12 cellular contexts compared by ENCODE assay signal in genomic region chr17:64103751-64104364, GRCh38. TPM values are rescaled to one million over a fixed set of nuclear protein-coding genes. Genes with fewer than 3 reads are reported as not detected.
A peak's percentile ranks its signal among the peaks of the same experiment; 100 is the strongest.
DNase-seq lines count a peak whose midpoint lies in the region; ATAC-seq, FAIRE-seq and TF ChIP-seq lines count a peak whose summit lies in the region.
"Had no signal": no experiment of that assay in that cellular context is flagged by ENCODE, and none has a peak within 500 bp of the region (broad histone marks: within the 10 kb centered on the region; RNA-seq: fewer than 3 reads in every experiment).

No MANE protein-coding gene starts in this region.

- H3K27me3 Mint-ChIP-seq in H9 (ENCODE audit: low read depth): no peaks in the 10 kb centered on the region

- FAIRE-seq in A549 (lab: Jason Lieb, UNC) (no peak), GM12892 (lab: Jason Lieb, UNC) (peak; percentile 58)

- H3K4me3 Mint-ChIP-seq in H9: no peak overlapping the region
- H3K4me3 Mint-ChIP-seq: neural crest cell had no signal

- H3K4me1 Mint-ChIP-seq in H9: no peaks in the 10 kb centered on the region; a peak in 1 of 4 replicates

- H2BK5ac ChIP-seq in H9 (ENCODE audit: insufficient read length, low read length): no peak overlapping the region

- H3K14ac ChIP-seq in H9 (ENCODE audit: insufficient read depth, low read length): no peak overlapping the region

- intact Hi-C loops in mammary epithelial cell (cut with micrococcal nuclease): no loop called here

- no peak overlapping the region for H2AFZ ChIP-seq in mammary epithelial cell (ENCODE audit: low read depth, low read length)
- H2AFZ ChIP-seq in H9 (ENCODE audit: low read length): no peak overlapping the region
- H2AFZ ChIP-seq: hepatocyte had no signal

- H3K18ac ChIP-seq in H9 (ENCODE audit: insufficient read length, low read depth, low read length): no peak overlapping the region

- DNase-seq in A549 (ENCODE audit: low read depth in 1 of 2, low spot score in 1 of 2): no peak
- no peak for DNase-seq in GM12892 (ENCODE audit: insufficient read length)
- peak; percentile 42 for DNase-seq in NOMO-1 treated with DMSO at 0.1 percent for 48 hours (lab: John Stamatoyannopoulos, UW; ENCODE audit: unreplicated experiment)
- DNase-seq in mammary epithelial cell: peak; percentile 76
- DNase-seq in H9: no peak
- no peak for DNase-seq in caudate nucleus (lab: John Stamatoyannopoulos, UW)
- DNase-seq in NCI-H146 (lab: John Stamatoyannopoulos, UW): no peak
- DNase-seq in occipital lobe (lab: John Stamatoyannopoulos, UW): no peak
- DNase-seq: activated CD4-positive, CD25-positive, alpha-beta regulatory T cell; NCI-H2081 had no signal

- H3K79me2 ChIP-seq in mammary epithelial cell (ENCODE audit: insufficient read depth, low read length) (peaks cover 33% of the 10 kb centered on the region), H9 (ENCODE audit: insufficient read depth, low read length) (no peaks in the 10 kb centered on the region)

- no peak overlapping the region for H3T11ph ChIP-seq in H9 (ENCODE audit: low read length)

- H4K5ac ChIP-seq in H9 (ENCODE audit: insufficient read length, low read depth, low read length): no peak overlapping the region

- no peaks in the 10 kb centered on the region for H4K20me1 ChIP-seq in mammary epithelial cell (ENCODE audit: insufficient read depth, low read length)
- H4K20me1 ChIP-seq in H9 (ENCODE audit: control insufficient read depth, insufficient read depth, insufficient read length): no peaks in the 10 kb centered on the region

- no peak overlapping the region for H3K9ac ChIP-seq in mammary epithelial cell (ENCODE audit: insufficient read depth, low read length)
- no peak overlapping the region for H3K9ac ChIP-seq in H9 (ENCODE audit: extremely low read depth, insufficient read length, low read length)

- POLR2A ChIA-PET in A549 (lab: Yijun Ruan, JAX): interaction anchor here (0.7 kb wide), 1 partner anchor 17 kb away, joined by 3 read pairs; no protein-coding TSS in a partner anchor

- no peak overlapping the region for H3K23ac ChIP-seq in H9 (ENCODE audit: insufficient read length, low read depth, low read length)

- no peak overlapping the region for H2AK5ac ChIP-seq in H9 (ENCODE audit: insufficient read length, low read length)

- ATAC-seq in A549: no peak

- H3K4me1 ChIP-seq in A549 (peaks cover 46% of the 10 kb centered on the region), mammary epithelial cell (ENCODE audit: insufficient read depth, low read length) (peaks cover 26% of the 10 kb centered on the region), H9 (ENCODE audit: insufficient read depth, low read length) (no peaks in the 10 kb centered on the region)

- TF ChIP-seq RAD21 in A549 (conservative IDR thresholded peaks at IDR 0.05 in 1 of 2, IDR thresholded peaks at IDR 0.05 in 1 of 2): no peak

- CTCF ChIA-PET in A549 (lab: Yijun Ruan, JAX) (interaction anchor here (0.7 to 2.2 kb wide), 10 partner anchors 14 to 238 kb away, joined by 3 to 15 read pairs (median 4); partner anchors contain the start of gene GH1), mammary epithelial cell (lab: Charles Lee; ENCODE audit: low non-redundant PET) (interaction anchor here (0.6 kb wide), 1 partner anchor 493 kb away, joined by 4 read pairs; no protein-coding TSS in a partner anchor)

- H4K91ac ChIP-seq in H9 (ENCODE audit: insufficient read length, low read depth, low read length): no peak overlapping the region

- H3K27ac Mint-ChIP-seq in H9: no peak overlapping the region

- no peaks in the 10 kb centered on the region for H3K36me3 ChIP-seq in mammary epithelial cell (ENCODE audit: insufficient read depth, low read length)

- H3K23me2 ChIP-seq in H9 (ENCODE audit: insufficient read length, low read depth, low read length, poor library complexity, severe bottlenecking): no peaks in the 10 kb centered on the region

- 83% methylated on average over 1 of the region's 1 CpG for WGBS in A549 (ENCODE audit: missing lambda C conversion rate)
- WGBS in mammary epithelial cell (ENCODE audit: low coverage, missing lambda C conversion rate): 0% methylated on average over 1 of the region's 1 CpG
- WGBS in H9 (ENCODE audit: extremely low coverage, insufficient read length, low lambda C conversion rate): no CpG with 5 or more reads among the region's 1 CpG

- no peak for TF ChIP-seq EP300 in A549 (IDR thresholded peaks at IDR 0.05)

- H3K36me3 Mint-ChIP-seq in H9 (ENCODE audit: insufficient read depth in 1 of 3, low read depth in 3 of 3): no peaks in the 10 kb centered on the region

- H3K4me2 ChIP-seq in A549 (0 out of 3 replicates have a peak overlapping the region, but pooled peaks have one; percentile 11), mammary epithelial cell (ENCODE audit: insufficient read depth, low read depth, low read length) (peak overlapping the region; percentile 13), H9 (ENCODE audit: insufficient read depth, insufficient read length, low read length) (no peak overlapping the region)
- H3K4me2 ChIP-seq: hepatocyte had no signal

- dilution Hi-C loops in mammary epithelial cell (cut with HindIII; ENCODE audit: low sequenced_read_pairs): no loop called here

- H4K8ac ChIP-seq in H9 (replicated peaks; ENCODE audit: insufficient read length, low read depth, low read length): no peak overlapping the region

- TF ChIP-seq CTCF in A549 (IDR thresholded peaks at IDR 0.05) (no peak), mammary epithelial cell (conservative IDR thresholded peaks at IDR 0.05 in 1 of 2, IDR thresholded peaks at IDR 0.05 in 1 of 2; ENCODE audit: extremely low read depth in 1 of 2, insufficient read depth in 1 of 2, low read depth in 1 of 2, low read length in 2 of 2) (no peak), H9 (conservative IDR thresholded peaks at IDR 0.05) (no peak)

- H2BK20ac ChIP-seq in H9 (ENCODE audit: low read depth, low read length, poor library complexity, severe bottlenecking): no peak overlapping the region

- no peak overlapping the region for H2BK12ac ChIP-seq in H9 (ENCODE audit: insufficient read length, low read depth, low read length)

- TF ChIP-seq POLR2A in A549 (IDR thresholded peaks at IDR 0.05; ENCODE audit: low read length): no peak
- no peak for TF ChIP-seq POLR2A in GM12892 (IDR thresholded peaks at IDR 0.05; ENCODE audit: low read depth, low read length)

- H3K27me3 ChIP-seq in mammary epithelial cell (ENCODE audit: insufficient read depth, low read length) (no peaks in the 10 kb centered on the region), H9 (ENCODE audit: insufficient read depth, low read length) (no peaks in the 10 kb centered on the region)
- H3K27me3 ChIP-seq: hepatocyte had no signal

- H2BK120ac ChIP-seq in H9 (ENCODE audit: low read depth, low read length, poor library complexity, severe bottlenecking): no peak overlapping the region

- no peak overlapping the region for H3K4ac ChIP-seq in H9 (ENCODE audit: low read depth, low read length)

- in situ Hi-C loops in mammary epithelial cell (cut with MboI; ENCODE audit: low sequenced_read_pairs in 2 of 2): no loop called here

- H3K9me3 ChIP-seq in A549 (no peaks in the 10 kb centered on the region), mammary epithelial cell (replicated peaks; ENCODE audit: insufficient read depth, low read length) (no peaks in the 10 kb centered on the region), H9 (ENCODE audit: control insufficient read depth, low read depth, low read length) (no peaks in the 10 kb centered on the region)

- no peaks in the 10 kb centered on the region for H3K9me3 Mint-ChIP-seq in H9
- H3K9me3 Mint-ChIP-seq: neural crest cell had no signal

- H3K27ac ChIP-seq in A549 (0 out of 6 replicates have a peak overlapping the region, but pooled peaks of 1 of the 2 experiments have one; percentile 17), mammary epithelial cell (ENCODE audit: insufficient read depth, low read depth, low read length) (no peak overlapping the region), H9 (ENCODE audit: insufficient read length, low read depth, low read length) (no peak overlapping the region), caudate nucleus (ENCODE audit: low read depth, low read length) (no peak overlapping the region)
- H3K27ac ChIP-seq: hepatocyte had no signal

- H3K56ac ChIP-seq in H9 (ENCODE audit: insufficient read length, low read depth, low read length): no peak overlapping the region

- H3K4me3 ChIP-seq in A549 (no peak overlapping the region), mammary epithelial cell (replicated peaks in 1 of 3; ENCODE audit: insufficient read depth in 1 of 3, low read depth in 2 of 3, low read length in 3 of 3) (no peak overlapping the region)
- H3K4me3 ChIP-seq: hepatocyte had no signal

- BruUV-seq in mammary epithelial cell (replicated peaks; lab: Mats Ljungman, UMichigan): no TSS peak

- no peaks in the 10 kb centered on the region for H3K79me1 ChIP-seq in H9 (ENCODE audit: insufficient read depth, low read depth, low read length, poor library complexity, severe bottlenecking)

- H2BK15ac ChIP-seq in H9 (ENCODE audit: low read depth, low read length): no peak overlapping the region

TF ChIP-seq in A549, 52 proteins besides CTCF, POLR2A, EP300 and RAD21 (continues in another document):
- TF ChIP-seq HMGXB4 (CRISPR knock-in tag; IDR thresholded peaks at IDR 0.05; ENCODE audit: borderline replicate concordance): no peak

RNA-seq across cellular contexts. Expression of gene ERN1, which starts 26.1 kb away (rescaled TPM):
- 19.8 and 23.3 TPM in 2 replicates for polyA plus RNA-seq in A549 (2011; rRNA removed)
- polyA plus RNA-seq in A549 (2012; cell fraction: cytosol; rRNA removed): 4.5 and 4.6 TPM in 2 replicates
- 7.3 and 8.1 TPM in 2 replicates for polyA plus RNA-seq in A549 (2012; cell fraction: nucleus; rRNA removed)
- 3.5 to 4.1 TPM (median 3.7 TPM) in 3 replicates for polyA plus RNA-seq in A549 (2017; fragmentation: RNase III; extraction: RNeasy Plus Mini Kit Qiagen cat#74134 plus additional on column Dnase treatment)
- polyA minus RNA-seq in A549 (2011; rRNA and poly(A)+ RNA removed): 39.3 and 44.8 TPM in 2 replicates
- polyA plus RNA-seq in GM12892 (2012; ENCODE audit: missing spikeins): 7.7 TPM
- 10 to 100 TPM; 18.8 to 36.8 TPM for total RNA-seq in mammary epithelial cell
- polyA plus RNA-seq in mammary epithelial cell: 5.3 TPM
- polyA minus RNA-seq in mammary epithelial cell: 3.7 TPM
- total RNA-seq in H9 (2021): 4.4 and 5.0 TPM in 2 replicates
- total RNA-seq in occipital lobe: 5.9 TPM

Comparison
In these comparisons a context has a peak if more than half of its experiments do, and no peak if none do; other contexts are left out.
1. DNase-seq: peak in NOMO-1 treated with DMSO at 0.1 percent for 48 hours (single experiment) and mammary epithelial cell (single experiment); none in A549 (0 of 2), GM12892 (single experiment), H9 (single experiment), caudate nucleus (0 of 61), NCI-H146 (single experiment) and occipital lobe (single experiment).